Comparison of ENCODE assay signal across 2 cellular contexts in the genomic region with DNA sequence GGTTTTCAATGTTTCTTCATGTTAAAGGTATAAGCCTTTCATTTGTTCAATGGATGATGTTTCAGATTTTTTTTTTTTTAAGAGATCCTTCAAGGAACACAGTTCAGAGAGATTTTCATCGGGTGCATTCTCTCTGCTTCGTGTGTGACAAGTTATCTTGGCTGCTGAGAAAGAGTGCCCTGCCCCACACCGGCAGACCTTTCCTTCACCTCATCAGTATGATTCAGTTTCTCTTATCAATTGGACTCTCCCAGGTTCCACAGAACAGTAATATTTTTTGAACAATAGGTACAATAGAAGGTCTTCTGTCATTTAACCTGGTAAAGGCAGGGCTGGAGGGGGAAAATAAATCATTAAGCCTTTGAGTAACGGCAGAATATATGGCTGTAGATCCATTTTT.
TF ChIP-seq lines count a peak whose summit lies in the region.

No MANE protein-coding gene starts in this region.

TF ChIP-seq in GM23338, 12 proteins besides CTCF, POLR2A, EP300 and RAD21 (continued from another document):
- TF ChIP-seq, protein P1, sequence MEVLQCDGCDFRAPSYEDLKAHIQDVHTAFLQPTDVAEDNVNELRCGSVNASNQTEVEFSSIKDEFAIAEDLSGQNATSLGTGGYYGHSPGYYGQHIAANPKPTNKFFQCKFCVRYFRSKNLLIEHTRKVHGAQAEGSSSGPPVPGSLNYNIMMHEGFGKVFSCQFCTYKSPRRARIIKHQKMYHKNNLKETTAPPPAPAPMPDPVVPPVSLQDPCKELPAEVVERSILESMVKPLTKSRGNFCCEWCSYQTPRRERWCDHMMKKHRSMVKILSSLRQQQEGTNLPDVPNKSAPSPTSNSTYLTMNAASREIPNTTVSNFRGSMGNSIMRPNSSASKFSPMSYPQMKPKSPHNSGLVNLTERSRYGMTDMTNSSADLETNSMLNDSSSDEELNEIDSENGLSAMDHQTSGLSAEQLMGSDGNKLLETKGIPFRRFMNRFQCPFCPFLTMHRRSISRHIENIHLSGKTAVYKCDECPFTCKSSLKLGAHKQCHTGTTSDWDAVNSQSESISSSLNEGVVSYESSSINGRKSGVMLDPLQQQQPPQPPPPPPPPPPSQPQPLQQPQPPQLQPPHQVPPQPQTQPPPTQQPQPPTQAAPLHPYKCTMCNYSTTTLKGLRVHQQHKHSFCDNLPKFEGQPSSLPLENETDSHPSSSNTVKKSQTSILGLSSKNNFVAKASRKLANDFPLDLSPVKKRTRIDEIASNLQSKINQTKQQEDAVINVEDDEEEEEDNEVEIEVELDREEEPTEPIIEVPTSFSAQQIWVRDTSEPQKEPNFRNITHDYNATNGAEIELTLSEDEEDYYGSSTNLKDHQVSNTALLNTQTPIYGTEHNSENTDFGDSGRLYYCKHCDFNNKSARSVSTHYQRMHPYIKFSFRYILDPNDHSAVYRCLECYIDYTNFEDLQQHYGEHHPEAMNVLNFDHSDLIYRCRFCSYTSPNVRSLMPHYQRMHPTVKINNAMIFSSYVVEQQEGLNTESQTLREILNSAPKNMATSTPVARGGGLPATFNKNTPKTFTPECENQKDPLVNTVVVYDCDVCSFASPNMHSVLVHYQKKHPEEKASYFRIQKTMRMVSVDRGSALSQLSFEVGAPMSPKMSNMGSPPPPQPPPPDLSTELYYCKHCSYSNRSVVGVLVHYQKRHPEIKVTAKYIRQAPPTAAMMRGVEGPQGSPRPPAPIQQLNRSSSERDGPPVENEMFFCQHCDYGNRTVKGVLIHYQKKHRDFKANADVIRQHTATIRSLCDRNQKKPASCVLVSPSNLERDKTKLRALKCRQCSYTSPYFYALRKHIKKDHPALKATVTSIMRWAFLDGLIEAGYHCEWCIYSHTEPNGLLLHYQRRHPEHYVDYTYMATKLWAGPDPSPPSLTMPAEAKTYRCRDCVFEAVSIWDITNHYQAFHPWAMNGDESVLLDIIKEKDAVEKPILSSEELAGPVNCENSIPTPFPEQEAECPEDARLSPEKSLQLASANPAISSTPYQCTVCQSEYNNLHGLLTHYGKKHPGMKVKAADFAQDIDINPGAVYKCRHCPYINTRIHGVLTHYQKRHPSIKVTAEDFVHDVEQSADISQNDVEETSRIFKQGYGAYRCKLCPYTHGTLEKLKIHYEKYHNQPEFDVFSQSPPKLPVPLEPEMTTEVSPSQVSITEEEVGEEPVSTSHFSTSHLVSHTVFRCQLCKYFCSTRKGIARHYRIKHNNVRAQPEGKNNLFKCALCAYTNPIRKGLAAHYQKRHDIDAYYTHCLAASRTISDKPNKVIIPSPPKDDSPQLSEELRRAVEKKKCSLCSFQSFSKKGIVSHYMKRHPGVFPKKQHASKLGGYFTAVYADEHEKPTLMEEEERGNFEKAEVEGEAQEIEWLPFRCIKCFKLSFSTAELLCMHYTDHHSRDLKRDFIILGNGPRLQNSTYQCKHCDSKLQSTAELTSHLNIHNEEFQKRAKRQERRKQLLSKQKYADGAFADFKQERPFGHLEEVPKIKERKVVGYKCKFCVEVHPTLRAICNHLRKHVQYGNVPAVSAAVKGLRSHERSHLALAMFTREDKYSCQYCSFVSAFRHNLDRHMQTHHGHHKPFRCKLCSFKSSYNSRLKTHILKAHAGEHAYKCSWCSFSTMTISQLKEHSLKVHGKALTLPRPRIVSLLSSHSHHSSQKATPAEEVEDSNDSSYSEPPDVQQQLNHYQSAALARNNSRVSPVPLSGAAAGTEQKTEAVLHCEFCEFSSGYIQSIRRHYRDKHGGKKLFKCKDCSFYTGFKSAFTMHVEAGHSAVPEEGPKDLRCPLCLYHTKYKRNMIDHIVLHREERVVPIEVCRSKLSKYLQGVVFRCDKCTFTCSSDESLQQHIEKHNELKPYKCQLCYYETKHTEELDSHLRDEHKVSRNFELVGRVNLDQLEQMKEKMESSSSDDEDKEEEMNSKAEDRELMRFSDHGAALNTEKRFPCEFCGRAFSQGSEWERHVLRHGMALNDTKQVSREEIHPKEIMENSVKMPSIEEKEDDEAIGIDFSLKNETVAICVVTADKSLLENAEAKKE (CRISPR knock-in tag; IDR thresholded peaks at IDR 0.05): no peak
- TF ChIP-seq, protein P2, sequence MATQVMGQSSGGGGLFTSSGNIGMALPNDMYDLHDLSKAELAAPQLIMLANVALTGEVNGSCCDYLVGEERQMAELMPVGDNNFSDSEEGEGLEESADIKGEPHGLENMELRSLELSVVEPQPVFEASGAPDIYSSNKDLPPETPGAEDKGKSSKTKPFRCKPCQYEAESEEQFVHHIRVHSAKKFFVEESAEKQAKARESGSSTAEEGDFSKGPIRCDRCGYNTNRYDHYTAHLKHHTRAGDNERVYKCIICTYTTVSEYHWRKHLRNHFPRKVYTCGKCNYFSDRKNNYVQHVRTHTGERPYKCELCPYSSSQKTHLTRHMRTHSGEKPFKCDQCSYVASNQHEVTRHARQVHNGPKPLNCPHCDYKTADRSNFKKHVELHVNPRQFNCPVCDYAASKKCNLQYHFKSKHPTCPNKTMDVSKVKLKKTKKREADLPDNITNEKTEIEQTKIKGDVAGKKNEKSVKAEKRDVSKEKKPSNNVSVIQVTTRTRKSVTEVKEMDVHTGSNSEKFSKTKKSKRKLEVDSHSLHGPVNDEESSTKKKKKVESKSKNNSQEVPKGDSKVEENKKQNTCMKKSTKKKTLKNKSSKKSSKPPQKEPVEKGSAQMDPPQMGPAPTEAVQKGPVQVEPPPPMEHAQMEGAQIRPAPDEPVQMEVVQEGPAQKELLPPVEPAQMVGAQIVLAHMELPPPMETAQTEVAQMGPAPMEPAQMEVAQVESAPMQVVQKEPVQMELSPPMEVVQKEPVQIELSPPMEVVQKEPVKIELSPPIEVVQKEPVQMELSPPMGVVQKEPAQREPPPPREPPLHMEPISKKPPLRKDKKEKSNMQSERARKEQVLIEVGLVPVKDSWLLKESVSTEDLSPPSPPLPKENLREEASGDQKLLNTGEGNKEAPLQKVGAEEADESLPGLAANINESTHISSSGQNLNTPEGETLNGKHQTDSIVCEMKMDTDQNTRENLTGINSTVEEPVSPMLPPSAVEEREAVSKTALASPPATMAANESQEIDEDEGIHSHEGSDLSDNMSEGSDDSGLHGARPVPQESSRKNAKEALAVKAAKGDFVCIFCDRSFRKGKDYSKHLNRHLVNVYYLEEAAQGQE (IDR thresholded peaks at IDR 0.05; ENCODE audit: unreplicated experiment): no peak

TF ChIP-seq in K562, 482 proteins besides CTCF, POLR2A, EP300 and RAD21 (continued from another document):
- TF ChIP-seq POLR3A (IDR thresholded peaks at IDR 0.05; ENCODE audit: borderline replicate concordance, extremely low read depth, insufficient read depth, insufficient read length) (no peak), SAFB (IDR thresholded peaks at IDR 0.05; ENCODE audit: borderline replicate concordance, low read depth, low read length) (no peak), TBP (optimal IDR thresholded peaks at IDR 0.05; ENCODE audit: low read depth, low read length) (no peak), ZNF143 (CRISPR knock-in tag; IDR thresholded peaks at IDR 0.05) (no peak), RBM25 (IDR thresholded peaks at IDR 0.05; ENCODE audit: low read depth, low read length, severe bottlenecking) (no peak), CBX8 (IDR thresholded peaks at IDR 0.05; ENCODE audit: borderline replicate concordance, extremely low read depth, low read depth, low read length, poor library complexity, severe bottlenecking) (no peak), HDAC1 (IDR thresholded peaks at IDR 0.05) (no peak), ZBTB1 (CRISPR knock-in tag; IDR thresholded peaks at IDR 0.05; ENCODE audit: borderline replicate concordance, low read depth) (no peak)
